ENCODE assay signal across 9 cellular contexts in the genomic region with DNA sequence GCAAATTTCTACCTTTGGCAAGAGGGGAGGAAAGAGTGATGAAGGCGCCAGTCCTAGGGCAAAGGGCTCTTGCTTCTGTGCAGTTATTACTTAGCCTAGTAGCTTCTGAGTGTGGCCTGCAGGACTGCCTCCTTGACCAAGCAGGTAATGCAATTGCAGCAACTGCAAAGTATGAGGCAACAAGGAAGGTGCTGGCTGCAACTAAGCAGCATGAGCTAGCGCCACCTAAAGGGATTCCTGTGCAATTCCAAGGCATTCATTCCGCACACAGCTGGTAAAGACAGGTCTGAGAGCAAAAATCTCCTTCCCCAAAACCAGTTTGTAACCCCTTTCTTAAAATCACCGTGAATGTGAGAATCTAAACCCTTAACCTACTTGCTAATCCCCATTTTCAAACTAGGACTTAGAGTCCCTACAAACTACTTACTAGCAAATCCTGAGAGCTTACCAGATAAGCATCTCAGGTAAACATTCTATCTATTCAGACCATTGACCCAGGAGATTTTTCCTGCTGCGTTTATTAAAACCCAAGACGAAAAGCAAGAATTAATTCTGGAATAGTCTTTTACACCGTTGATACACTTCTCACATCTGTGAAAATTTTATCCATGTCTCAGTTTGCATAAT.
DNase-seq lines count a peak whose midpoint lies in the region; ATAC-seq and TF ChIP-seq lines count a peak whose summit lies in the region.
"Had no signal": no experiment of that assay in that cellular context is flagged by ENCODE, and none has a peak within 500 bp of the region (broad histone marks: within the 10 kb centered on the region; RNA-seq: fewer than 3 reads in every experiment).

No MANE protein-coding gene starts in this region.

- H3K4me1 Mint-ChIP-seq in nephron progenitor cell: peaks cover 35% of the 10 kb centered on the region

- ATAC-seq in HG02798 (IDR thresholded peaks at IDR 0.05; ENCODE audit: poor library complexity, unreplicated experiment): no peak
- ATAC-seq in GM21576 (IDR thresholded peaks at IDR 0.05; ENCODE audit: unreplicated experiment): no peak

- peaks cover 6% of the 10 kb centered on the region for H3K36me3 Mint-ChIP-seq in nephron progenitor cell (ENCODE audit: low read depth)

- H3K27me3 Mint-ChIP-seq in nephron progenitor cell (ENCODE audit: low read depth, poor library complexity): peaks cover 3% of the 10 kb centered on the region

- H3K4me3 Mint-ChIP-seq in nephron progenitor cell: no peak overlapping the region
- H3K4me3 Mint-ChIP-seq: B cell had no signal

- in situ Hi-C loops in astrocyte of the spinal cord (cut with HindIII; ENCODE audit: low sequenced_read_pairs): no loop called here

- peaks cover 20% of the 10 kb centered on the region for H3K9me3 Mint-ChIP-seq in nephron progenitor cell

- peak; percentile 64 for DNase-seq in NCI-H1436 (lab: John Stamatoyannopoulos, UW)
- no peak for DNase-seq in NCI-H1436 treated with DMSO at 0.1 percent for 48 hours (lab: John Stamatoyannopoulos, UW)
- DNase-seq in NAMALWA (ENCODE audit: low spot score): peak; percentile 60
- no peak for DNase-seq in astrocyte of the spinal cord (ENCODE audit: low read depth, low spot score)
- peak; percentile 34 for DNase-seq in nephron progenitor cell
- no peak for DNase-seq in hepatic stellate cell (ENCODE audit: low spot score)

- TF ChIP-seq CTCF in astrocyte of the spinal cord (IDR thresholded peaks at IDR 0.05; ENCODE audit: low read depth, low read length) (peak; percentile 64), nephron progenitor cell (IDR thresholded peaks at IDR 0.05) (peak; percentile 70)

- H3K4me3 ChIP-seq in astrocyte of the spinal cord (ENCODE audit: low read depth, low read length): no peak overlapping the region

- H3K27ac Mint-ChIP-seq in nephron progenitor cell: no peak overlapping the region
- H3K27ac Mint-ChIP-seq: B cell had no signal

Comparison
In these comparisons a context has a peak if more than half of its experiments do, and no peak if none do; other contexts are left out.
1. DNase-seq: peak in NCI-H1436 (single experiment), NAMALWA (single experiment) and nephron progenitor cell (single experiment); none in NCI-H1436 treated with DMSO at 0.1 percent for 48 hours (single experiment), astrocyte of the spinal cord (single experiment) and hepatic stellate cell (single experiment).